ENCODE assay signal across 1 cellular context in the genomic region with DNA sequence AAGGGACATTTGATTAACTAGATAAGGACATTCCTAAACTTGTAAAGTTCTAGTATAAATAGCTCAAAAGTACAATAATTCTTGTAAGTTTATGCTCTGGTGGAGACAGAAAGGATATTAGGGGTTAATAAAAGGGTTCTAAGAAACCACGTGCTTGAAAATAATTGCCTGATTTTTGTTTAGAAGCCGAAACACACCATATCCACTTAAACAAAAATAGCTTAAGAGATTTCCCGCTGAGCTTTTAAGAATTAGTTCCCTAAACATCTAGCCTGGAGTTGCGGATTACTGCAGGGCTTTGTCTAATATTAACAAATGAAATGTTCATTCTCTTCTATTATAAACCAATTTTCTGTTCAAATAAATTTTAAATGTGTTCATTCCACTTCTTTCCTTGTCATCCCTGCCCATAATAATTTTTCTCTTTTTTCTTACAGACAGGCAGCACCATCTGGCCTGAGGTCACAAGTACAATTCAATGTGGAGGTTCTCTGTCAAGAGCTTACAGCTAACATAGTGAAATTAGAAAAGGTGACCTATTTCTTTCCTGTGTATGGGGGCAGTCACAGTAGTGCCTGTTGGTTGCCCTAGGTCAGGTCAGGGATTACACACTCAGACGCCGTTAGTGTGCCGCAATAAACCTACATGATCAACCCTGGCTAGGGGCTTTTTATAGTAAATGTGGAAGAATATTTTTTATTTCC.
TF ChIP-seq lines count a peak whose summit lies in the region.

No MANE protein-coding gene starts in this region.

TF ChIP-seq in K562, 482 proteins besides CTCF, POLR2A, EP300 and RAD21 (continued from another document):
- TF ChIP-seq, protein P1, sequence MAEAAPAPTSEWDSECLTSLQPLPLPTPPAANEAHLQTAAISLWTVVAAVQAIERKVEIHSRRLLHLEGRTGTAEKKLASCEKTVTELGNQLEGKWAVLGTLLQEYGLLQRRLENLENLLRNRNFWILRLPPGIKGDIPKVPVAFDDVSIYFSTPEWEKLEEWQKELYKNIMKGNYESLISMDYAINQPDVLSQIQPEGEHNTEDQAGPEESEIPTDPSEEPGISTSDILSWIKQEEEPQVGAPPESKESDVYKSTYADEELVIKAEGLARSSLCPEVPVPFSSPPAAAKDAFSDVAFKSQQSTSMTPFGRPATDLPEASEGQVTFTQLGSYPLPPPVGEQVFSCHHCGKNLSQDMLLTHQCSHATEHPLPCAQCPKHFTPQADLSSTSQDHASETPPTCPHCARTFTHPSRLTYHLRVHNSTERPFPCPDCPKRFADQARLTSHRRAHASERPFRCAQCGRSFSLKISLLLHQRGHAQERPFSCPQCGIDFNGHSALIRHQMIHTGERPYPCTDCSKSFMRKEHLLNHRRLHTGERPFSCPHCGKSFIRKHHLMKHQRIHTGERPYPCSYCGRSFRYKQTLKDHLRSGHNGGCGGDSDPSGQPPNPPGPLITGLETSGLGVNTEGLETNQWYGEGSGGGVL (CRISPR knock-in tag; IDR thresholded peaks at IDR 0.05): no peak
- no peak for TF ChIP-seq XRCC4 (IDR thresholded peaks at IDR 0.05; ENCODE audit: extremely low read depth, insufficient read depth, insufficient read length)
- TF ChIP-seq SOX6 (IDR thresholded peaks at IDR 0.05): no peak
- no peak for TF ChIP-seq ZNF436 (CRISPR knock-in tag; IDR thresholded peaks at IDR 0.05)
- no peak for TF ChIP-seq ZNF764 (CRISPR knock-in tag; IDR thresholded peaks at IDR 0.05; ENCODE audit: low read depth)
